ENCODE assay signal across 8 cellular contexts in the genomic region with DNA sequence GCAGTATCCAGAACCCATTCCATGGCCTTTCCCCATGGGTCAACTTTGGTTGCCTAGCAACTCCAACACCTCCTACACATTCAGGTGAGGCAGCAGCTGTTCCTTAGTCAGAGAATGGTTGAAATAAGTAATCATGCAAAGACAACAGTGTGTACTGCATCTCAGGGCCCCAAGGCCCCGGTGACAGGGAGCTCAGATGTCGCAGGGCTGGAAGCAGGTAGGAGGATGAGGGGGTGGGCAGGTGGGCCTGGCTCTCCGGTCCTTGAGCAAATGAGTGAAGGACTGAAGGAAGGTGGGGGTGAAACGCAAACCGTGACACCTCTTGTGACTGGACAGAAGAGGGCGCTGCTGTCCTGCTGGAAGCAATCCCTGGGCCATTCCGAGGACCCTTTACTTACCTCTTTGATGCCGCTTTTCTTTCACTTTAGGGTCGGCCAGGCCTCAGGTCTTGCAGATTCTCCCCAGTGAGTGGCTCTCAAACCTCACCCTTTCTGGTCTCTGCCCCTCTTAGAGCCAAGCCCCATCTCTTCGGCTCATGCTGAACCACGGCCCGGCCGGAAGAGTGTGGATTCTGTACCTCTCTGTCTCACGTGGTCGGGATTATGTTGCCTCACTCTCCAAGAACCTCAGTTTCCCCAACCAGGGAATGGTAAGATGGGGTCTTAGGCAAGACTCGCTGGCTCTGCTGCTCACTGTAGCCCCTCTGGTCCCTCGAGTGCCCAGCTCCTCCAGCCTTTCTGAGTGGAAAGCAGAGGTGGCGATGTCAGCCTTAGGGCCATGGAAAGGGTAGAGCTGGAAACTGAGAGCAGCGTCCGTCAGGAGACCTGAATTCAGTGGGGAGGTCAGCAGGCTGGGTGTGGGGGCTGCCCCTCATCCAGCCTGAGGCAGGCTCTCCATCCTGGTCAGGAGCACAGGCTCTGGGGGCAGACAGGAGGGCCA. TPM values are rescaled to one million over a fixed set of nuclear protein-coding genes. Genes with fewer than 3 reads are reported as not detected.
A peak's percentile ranks its signal among the peaks of the same experiment; 100 is the strongest.
DNase-seq lines count a peak whose midpoint lies in the region; ATAC-seq and TF ChIP-seq lines count a peak whose summit lies in the region.

No MANE protein-coding gene starts in this region.

- peak; percentile 59 for TF ChIP-seq CTCF in astrocyte of the spinal cord (IDR thresholded peaks at IDR 0.05; ENCODE audit: low read depth, low read length)

- no peaks in the 10 kb centered on the region for H3K9me3 Mint-ChIP-seq in T-cell

- no peak overlapping the region for H3K4me3 ChIP-seq in astrocyte of the spinal cord (ENCODE audit: low read depth, low read length)

- POLR2A ChIA-PET in T-cell (lab: Charles Lee), result no interaction called here

- ATAC-seq in T-cell (replicated peaks in 1 of 4), result peak; percentile 44 to 65 (median 52)
- no peak for ATAC-seq in GM18520 (IDR thresholded peaks at IDR 0.05; ENCODE audit: unreplicated experiment)
- no peak for ATAC-seq in GM18502 (IDR thresholded peaks at IDR 0.05; ENCODE audit: poor library complexity, unreplicated experiment)

- peaks cover 0 to 6% (median 3%) of the 10 kb centered on the region in 3 donors for H3K4me1 Mint-ChIP-seq in T-cell

- peak; percentile 84 for DNase-seq in ELF-1 (ENCODE audit: low read depth, low spot score)
- DNase-seq in NCI-H1092 (lab: John Stamatoyannopoulos, UW), result peak; percentile 35
- DNase-seq in T-cell, result peak in 30 of 34 experiments; percentile 6 to 46 (median 28)
- peak; percentile 6 for DNase-seq in astrocyte of the spinal cord (ENCODE audit: low read depth, low spot score)
- DNase-seq in iPS-NIHi7 (ENCODE audit: extremely low spot score), result peak; percentile 90
- DNase-seq in stimulated activated CD4-positive, alpha-beta T cell treated with anti-CD3 and anti-CD28 coated beads, Interleukin-1b, Interleukin-23, amount 100 ng/mL, for 4 hours (ENCODE audit: low read depth in 2 of 2), result peak; percentile 9 to 25

- CTCF ChIA-PET in T-cell (lab: Charles Lee), result interaction anchor here (0.6 to 2.0 kb wide), 9 partner anchors 82 to 536 kb away, joined by 3 to 8 read pairs (median 4); no protein-coding TSS in a partner anchor

- H3K27ac Mint-ChIP-seq in T-cell, result no peak overlapping the region

- no peaks in the 10 kb centered on the region for H3K36me3 Mint-ChIP-seq in T-cell

- H3K4me3 Mint-ChIP-seq in T-cell, result peak overlapping the region in 1 of 3 donors; percentile 26

- peaks cover 20 to 25% of the 10 kb centered on the region in 2 donors for H3K27me3 Mint-ChIP-seq in T-cell

- in situ Hi-C loops in astrocyte of the spinal cord (cut with HindIII; ENCODE audit: low sequenced_read_pairs), result no loop called here

RNA-seq across cellular contexts. Expression of a gene that starts 5.6 kb away (rescaled TPM):
- not detected for total RNA-seq in T-cell

Comparison
In these comparisons a context has a peak if more than half of its experiments do, and no peak if none do; other contexts are left out.
1. DNase-seq: peak in every context shown above with its lines; median percentile 90 in iPS-NIHi7; 84 in ELF-1; 35 in NCI-H1092; 28 in T-cell; 17 in stimulated activated CD4-positive, alpha-beta T cell treated with anti-CD3 and anti-CD28 coated beads, Interleukin-1b, Interleukin-23, amount 100 ng/mL, for 4 hours; 6 in astrocyte of the spinal cord.
2. ATAC-seq: peak in T-cell (4 of 4); none in GM18520 (single experiment) and GM18502 (single experiment).